ENCODE assay signal across 8 cellular contexts in the genomic region with DNA sequence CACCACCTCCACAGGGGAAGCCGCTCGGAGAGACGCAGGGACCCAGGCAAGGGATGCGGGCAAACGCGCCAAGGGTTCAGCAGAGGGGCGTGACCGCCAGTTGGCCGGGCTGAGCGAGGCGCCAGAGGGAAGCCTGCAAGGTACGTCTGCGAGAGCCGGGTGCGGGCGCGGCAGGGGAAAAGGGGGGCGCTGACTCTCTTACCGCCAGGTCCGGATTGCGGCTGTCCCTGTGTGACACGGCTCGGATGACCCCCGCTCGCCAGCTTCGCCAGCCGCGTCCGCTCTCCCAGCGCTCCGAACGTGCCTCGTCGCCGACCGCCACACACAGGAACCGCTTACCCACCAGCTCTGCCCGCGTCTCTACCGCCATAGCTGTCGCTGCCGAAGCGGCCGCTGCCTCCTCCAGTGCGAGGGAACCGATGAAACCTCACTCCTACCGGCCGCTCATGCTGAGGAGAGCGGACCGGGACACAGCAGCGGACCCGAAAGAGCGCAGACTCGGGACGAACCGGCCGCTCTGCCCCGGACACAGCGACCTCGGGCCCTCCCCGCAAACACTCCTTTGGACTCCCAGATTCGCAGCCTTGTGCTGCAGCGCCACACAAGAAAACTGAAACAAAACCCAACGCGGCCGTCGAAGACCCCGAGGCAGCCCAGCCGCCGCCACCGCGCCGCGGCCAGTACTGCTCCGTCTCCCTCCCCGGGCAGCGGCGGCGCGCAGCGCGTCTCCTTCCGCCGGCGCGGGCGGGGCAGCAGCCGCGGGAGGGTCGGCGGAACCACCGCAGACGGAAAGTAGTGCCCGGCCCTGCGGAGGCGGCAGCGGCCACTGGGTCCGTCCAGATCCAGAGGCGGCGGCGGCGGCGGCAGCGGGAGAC. TPM values are rescaled to one million over a fixed set of nuclear protein-coding genes. Genes with fewer than 3 reads are reported as not detected.
DNase-seq lines count a peak whose midpoint lies in the region; ATAC-seq lines count a peak whose summit lies in the region.

A gene with protein sequence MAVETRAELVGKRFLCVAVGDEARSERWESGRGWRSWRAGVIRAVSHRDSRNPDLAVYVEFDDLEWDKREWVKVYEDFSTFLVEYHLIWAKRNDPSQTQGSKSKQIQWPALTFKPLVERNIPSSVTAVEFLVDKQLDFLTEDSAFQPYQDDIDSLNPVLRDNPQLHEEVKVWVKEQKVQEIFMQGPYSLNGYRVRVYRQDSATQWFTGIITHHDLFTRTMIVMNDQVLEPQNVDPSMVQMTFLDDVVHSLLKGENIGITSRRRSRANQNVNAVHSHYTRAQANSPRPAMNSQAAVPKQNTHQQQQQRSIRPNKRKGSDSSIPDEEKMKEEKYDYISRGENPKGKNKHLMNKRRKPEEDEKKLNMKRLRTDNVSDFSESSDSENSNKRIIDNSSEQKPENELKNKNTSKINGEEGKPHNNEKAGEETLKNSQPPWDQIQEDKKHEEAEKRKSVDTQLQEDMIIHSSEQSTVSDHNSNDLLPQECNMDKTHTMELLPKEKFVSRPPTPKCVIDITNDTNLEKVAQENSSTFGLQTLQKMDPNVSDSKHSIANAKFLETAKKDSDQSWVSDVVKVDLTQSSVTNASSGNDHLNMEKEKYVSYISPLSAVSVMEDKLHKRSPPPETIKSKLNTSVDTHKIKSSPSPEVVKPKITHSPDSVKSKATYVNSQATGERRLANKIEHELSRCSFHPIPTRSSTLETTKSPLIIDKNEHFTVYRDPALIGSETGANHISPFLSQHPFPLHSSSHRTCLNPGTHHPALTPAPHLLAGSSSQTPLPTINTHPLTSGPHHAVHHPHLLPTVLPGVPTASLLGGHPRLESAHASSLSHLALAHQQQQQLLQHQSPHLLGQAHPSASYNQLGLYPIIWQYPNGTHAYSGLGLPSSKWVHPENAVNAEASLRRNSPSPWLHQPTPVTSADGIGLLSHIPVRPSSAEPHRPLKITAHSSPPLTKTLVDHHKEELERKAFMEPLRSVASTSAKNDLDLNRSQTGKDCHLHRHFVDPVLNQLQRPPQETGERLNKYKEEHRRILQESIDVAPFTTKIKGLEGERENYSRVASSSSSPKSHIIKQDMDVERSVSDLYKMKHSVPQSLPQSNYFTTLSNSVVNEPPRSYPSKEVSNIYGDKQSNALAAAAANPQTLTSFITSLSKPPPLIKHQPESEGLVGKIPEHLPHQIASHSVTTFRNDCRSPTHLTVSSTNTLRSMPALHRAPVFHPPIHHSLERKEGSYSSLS (N-terminal part only) (minus strand): TSS at position 685 of the 875 bp plus-strand sequence. CDS start 315 bp downstream, at position 370.

- DNase-seq in COLO668 (lab: John Stamatoyannopoulos, UW; ENCODE audit: unreplicated experiment) (peak; percentile 80), OCI-M1 (lab: John Stamatoyannopoulos, UW) (peak; percentile 91)
- peak; percentile 80 for DNase-seq in activated T-cell treated with anti-CD3 and anti-CD28 coated beads, Interleukin-2, amount 50 U/mL, for 24 hours
- peak; percentile 13 to 60 for DNase-seq in stimulated activated CD8-positive, alpha-beta memory T cell treated with anti-CD3 and anti-CD28 coated beads, Interleukin-7, amount 100 ng/mL, for 4 hours (ENCODE audit: low read depth in 2 of 2)

- H3K4me3 Mint-ChIP-seq in activated T-cell treated with anti-CD3 and anti-CD28 coated beads, Interleukin-2, amount 50 U/mL, for 24 hours, result peak within 1 kb of the TSS; percentile 93

- peaks cover 7% of the 10 kb centered on the region for H3K36me3 Mint-ChIP-seq in activated T-cell treated with anti-CD3 and anti-CD28 coated beads, Interleukin-2, amount 50 U/mL, for 24 hours (ENCODE audit: low read depth)

- H3K9ac ChIP-seq in mucosa of stomach (ENCODE audit: low read length), result peak within 1 kb of the TSS; percentile 76

- H3K9me3 ChIP-seq in esophagus (ENCODE audit: control insufficient read depth in 2 of 2, insufficient read depth in 1 of 2, low read depth in 1 of 2, low read length in 1 of 2) (no peaks in the 10 kb centered on the region), mucosa of stomach (ENCODE audit: control insufficient read depth, low read length) (no peaks in the 10 kb centered on the region)

- peak within 1 kb of the TSS; percentile 87 to 91 for H3K27ac ChIP-seq in esophagus (ENCODE audit: low read depth in 2 of 2, low read length in 1 of 2)

- H3K27me3 ChIP-seq in esophagus (ENCODE audit: control insufficient read depth in 1 of 2, insufficient read depth in 2 of 2, low read length in 2 of 2), result no peaks in the 10 kb centered on the region
- no peaks in the 10 kb centered on the region for H3K27me3 ChIP-seq in mucosa of stomach (ENCODE audit: control insufficient read depth, insufficient read depth, low read length)

- H3K4me3 ChIP-seq in esophagus (ENCODE audit: low read depth in 1 of 2, low read length in 2 of 2), result peak within 1 kb of the TSS; percentile 93 to 98
- peak within 1 kb of the TSS; percentile 74 for H3K4me3 ChIP-seq in mucosa of stomach (ENCODE audit: low read length)

- no peaks in the 10 kb centered on the region for H3K36me3 ChIP-seq in esophagus (ENCODE audit: control insufficient read depth in 2 of 2, insufficient read depth in 2 of 2, low read length in 1 of 2)
- no peaks in the 10 kb centered on the region for H3K36me3 ChIP-seq in mucosa of stomach (ENCODE audit: control insufficient read depth, insufficient read depth, low read length)

- H3K4me1 Mint-ChIP-seq in activated T-cell treated with anti-CD3 and anti-CD28 coated beads, Interleukin-2, amount 50 U/mL, for 24 hours (ENCODE audit: low read depth), result peaks cover 30% of the 10 kb centered on the region

- H3K27me3 Mint-ChIP-seq in activated T-cell treated with anti-CD3 and anti-CD28 coated beads, Interleukin-2, amount 50 U/mL, for 24 hours, result no peaks in the 10 kb centered on the region

- 0 to 1% methylated on average over 86 to 104 of the region's 104 CpGs for WGBS in esophagus, 2 donors

- ATAC-seq in GM19372 (IDR thresholded peaks at IDR 0.05; ENCODE audit: low read depth, unreplicated experiment) (peak; percentile 72), HG03521 (IDR thresholded peaks at IDR 0.05; ENCODE audit: unreplicated experiment) (peak; percentile 60)

- peak within 1 kb of the TSS; percentile 90 for H3K27ac Mint-ChIP-seq in activated T-cell treated with anti-CD3 and anti-CD28 coated beads, Interleukin-2, amount 50 U/mL, for 24 hours

- peaks cover 0 to 3% of the 10 kb centered on the region in 2 donors for H3K4me1 ChIP-seq in esophagus (ENCODE audit: control insufficient read depth in 2 of 2, insufficient read depth in 2 of 2, low read length in 1 of 2)
- no peaks in the 10 kb centered on the region for H3K4me1 ChIP-seq in mucosa of stomach (ENCODE audit: control insufficient read depth, insufficient read depth, low read length)

- no peaks in the 10 kb centered on the region for H3K9me3 Mint-ChIP-seq in activated T-cell treated with anti-CD3 and anti-CD28 coated beads, Interleukin-2, amount 50 U/mL, for 24 hours

RNA-seq across cellular contexts. Expression of the gene that starts here (rescaled TPM):
- 10 to 100 TPM; 22.0 to 49.1 TPM for polyA plus RNA-seq in esophagus

Comparison
In these comparisons a context has a peak if more than half of its experiments do, and no peak if none do; other contexts are left out.
1. Peak in every context shown above with its lines: DNase-seq, ATAC-seq, H3K4me3 ChIP-seq and H3K27ac ChIP-seq.
2. DNase-seq: peak in every context shown above with its lines; median percentile 91 in OCI-M1; 80 in COLO668; 80 in activated T-cell treated with anti-CD3 and anti-CD28 coated beads, Interleukin-2, amount 50 U/mL, for 24 hours; 36 in stimulated activated CD8-positive, alpha-beta memory T cell treated with anti-CD3 and anti-CD28 coated beads, Interleukin-7, amount 100 ng/mL, for 4 hours.